Comparison of ENCODE assay signal across 22 cellular contexts in the genomic region with DNA sequence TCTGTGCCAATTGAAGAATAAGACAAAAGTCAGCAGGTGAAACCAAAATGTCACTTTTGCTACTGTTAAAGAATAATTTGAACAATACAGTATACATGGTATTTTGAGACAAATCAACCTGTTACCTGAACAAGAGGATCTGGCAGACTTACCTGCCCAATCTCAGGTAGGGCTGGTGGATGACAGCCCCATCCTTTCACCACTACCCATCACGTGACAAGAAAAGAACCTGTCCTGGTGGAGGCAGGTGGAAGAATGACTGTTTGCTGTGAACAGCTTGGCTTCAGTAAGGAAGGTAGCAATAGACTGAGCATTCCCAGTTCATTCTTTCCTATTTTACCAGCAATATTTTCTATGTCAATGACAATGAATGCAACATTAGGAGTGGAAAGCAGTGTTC.
"Had no signal": no experiment of that assay in that cellular context is flagged by ENCODE, and none has a peak within 500 bp of the region (broad histone marks: within the 10 kb centered on the region; RNA-seq: fewer than 3 reads in every experiment).

No MANE protein-coding gene starts in this region.

- H3K36me3 ChIP-seq: colonic mucosa, esophagus muscularis mucosa, gastroesophageal sphincter, heart left ventricle, left lung, lower lobe of right lung had no signal

- H3K27ac ChIP-seq: colonic mucosa, dorsolateral prefrontal cortex, esophagus muscularis mucosa, foreskin keratinocyte, gastroesophageal sphincter, heart left ventricle, hepatocyte, left lung, lower lobe of right lung had no signal

- DNase-seq: colonic mucosa; dermis blood vessel endothelial cell; dorsolateral prefrontal cortex; effector CD4-positive, alpha-beta T cell; effector memory CD4-positive, alpha-beta T cell; foreskin keratinocyte; heart left ventricle; hypothalamus; immature natural killer cell; islet precursor cell; left cardiac atrium; left lung; left ventricle myocardium superior; lower lobe of right lung; mesenchymal stem cell; midbrain; naive thymus-derived CD4-positive, alpha-beta T cell had no signal

- FAIRE-seq: endothelial cell of umbilical vein, frontal cortex had no signal

- H3K4me2 ChIP-seq: hepatocyte had no signal

- H3K27me3 ChIP-seq: colonic mucosa, dorsolateral prefrontal cortex, esophagus muscularis mucosa, foreskin keratinocyte, gastroesophageal sphincter, heart left ventricle, hepatocyte, left lung had no signal

- H2AFZ ChIP-seq: hepatocyte had no signal

- H3K9me3 ChIP-seq: colonic mucosa, esophagus muscularis mucosa, gastroesophageal sphincter, heart left ventricle, lower lobe of right lung had no signal

- ATAC-seq: foreskin keratinocyte; gastroesophageal sphincter; heart left ventricle; left cardiac atrium; left lung; left ventricle myocardium superior; lower lobe of right lung; naive thymus-derived CD4-positive, alpha-beta T cell had no signal

- H3K4me1 ChIP-seq: colonic mucosa, heart left ventricle, left lung, lower lobe of right lung had no signal

- H3K4me3 ChIP-seq: colonic mucosa, dorsolateral prefrontal cortex, esophagus muscularis mucosa, gastroesophageal sphincter, heart left ventricle, hepatocyte, left lung, lower lobe of right lung had no signal
